In the genomic region with DNA sequence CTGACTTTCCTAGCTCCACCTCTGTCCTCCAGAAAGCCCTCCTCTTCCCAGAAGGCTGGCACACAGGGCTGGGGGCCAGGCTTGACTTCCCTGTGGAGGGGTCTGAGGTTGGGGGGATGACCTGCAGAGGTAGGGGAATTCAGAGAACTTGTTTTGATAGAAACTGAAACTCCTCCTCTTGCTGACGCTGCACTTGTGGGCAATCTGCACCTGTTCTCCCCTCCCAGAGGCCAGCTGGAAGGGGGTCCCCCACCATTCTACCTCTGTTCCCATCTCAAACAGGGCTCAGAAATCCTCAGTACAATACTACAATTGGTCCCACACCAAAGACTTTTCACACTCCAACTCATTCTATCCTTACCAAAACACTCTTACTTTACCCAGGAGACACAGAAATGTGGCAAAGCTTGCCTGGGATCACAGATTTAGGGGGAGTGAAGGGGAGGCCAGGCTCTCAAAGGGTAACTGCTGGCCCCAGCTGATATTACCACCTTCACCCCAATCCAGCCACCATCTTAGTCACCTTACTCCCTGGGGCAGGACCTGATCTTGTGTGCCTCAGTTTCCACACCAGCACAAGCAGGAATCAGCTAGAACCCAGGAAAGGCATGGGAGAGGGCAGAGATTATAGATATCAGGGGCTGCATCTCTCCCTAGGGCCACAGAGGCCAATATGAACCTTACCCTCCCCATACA, we compare ENCODE assay signal across 8 cellular contexts. TPM values are rescaled to one million over a fixed set of nuclear protein-coding genes. Genes with fewer than 3 reads are reported as not detected.
DNase-seq lines count a peak whose midpoint lies in the region; ATAC-seq, FAIRE-seq and TF ChIP-seq lines count a peak whose summit lies in the region.

No MANE protein-coding gene starts in this region.

- TF ChIP-seq CTCF in PC-3 (conservative IDR thresholded peaks at IDR 0.05; ENCODE audit: low read depth, low read length) = no peak

- H3K9me2 ChIP-seq in PC-3 (replicated peaks; ENCODE audit: low read length) = no peaks in the 10 kb centered on the region

- POLR2A ChIA-PET in PC-3 (lab: Charles Lee; ENCODE audit: unreplicated experiment) = no interaction called here

- intact Hi-C loops in PC-3 (cut with micrococcal nuclease) = no loop called here

- no peaks in the 10 kb centered on the region for H3F3A ChIP-seq in PC-3 (ENCODE audit: low read length, unreplicated experiment)

- H3K9me3 ChIP-seq in small intestine (ENCODE audit: control insufficient read depth, low read depth) (no peaks in the 10 kb centered on the region), PC-3 (ENCODE audit: low read length) (no peaks in the 10 kb centered on the region)

- no peak for TF ChIP-seq POLR2A in H54 (IDR thresholded peaks at IDR 0.05; ENCODE audit: low read depth, low read length)

- no peak overlapping the region for H2AFZ ChIP-seq in PC-3 (ENCODE audit: low read length)

- peak; percentile 77 to 81 for DNase-seq in activated CD4-positive, alpha-beta T cell treated with anti-CD3 and anti-CD28 coated beads, Interleukin-2, amount 50 U/mL, for 48 hours
- DNase-seq in small intestine = no peak
- DNase-seq in PC-3 = no peak
- no peak for DNase-seq in H7
- DNase-seq in islet precursor cell = no peak
- no peak for DNase-seq in H54 (ENCODE audit: insufficient read length, low spot score)

- FAIRE-seq in small intestine (lab: Jason Lieb, UNC) (no peak), H54 (lab: Jason Lieb, UNC) (no peak)

- H3K4me1 ChIP-seq in small intestine (ENCODE audit: control insufficient read depth in 2 of 2, insufficient read depth in 1 of 2, low read depth in 1 of 2, low read length in 1 of 2) (peaks cover 3 to 4% of the 10 kb centered on the region in 2 donors), PC-3 (ENCODE audit: insufficient read depth, low read length) (no peaks in the 10 kb centered on the region)

- H3K4me2 ChIP-seq in PC-3 (ENCODE audit: low read length) = no peak overlapping the region

- BruUV-seq in PC-3 (replicated peaks; lab: Mats Ljungman, UMichigan) = no TSS peak

- no peaks in the 10 kb centered on the region for H4K20me1 ChIP-seq in PC-3 (ENCODE audit: low read length)

- no peaks in the 10 kb centered on the region for H3K27me3 ChIP-seq in small intestine (ENCODE audit: control insufficient read depth in 2 of 2, insufficient read depth in 2 of 2, low read length in 2 of 2)
- H3K27me3 ChIP-seq in PC-3 (ENCODE audit: low read length) = no peaks in the 10 kb centered on the region
- H3K27me3 ChIP-seq in H7 (ENCODE audit: control insufficient read depth, insufficient read depth, low read length) = no peaks in the 10 kb centered on the region

- H3K4me3 ChIP-seq in small intestine (ENCODE audit: low read depth in 1 of 2, low read length in 2 of 2) (no peak overlapping the region), PC-3 (ENCODE audit: low read length) (no peak overlapping the region), H7 (ENCODE audit: insufficient read depth, low read depth, low read length) (no peak overlapping the region)

- H3K27ac ChIP-seq in small intestine (ENCODE audit: low read depth in 1 of 2, low read length in 1 of 2) (peak overlapping the region; percentile 24 to 93), PC-3 (ENCODE audit: low read length) (no peak overlapping the region)

- H3K9ac ChIP-seq in PC-3 (ENCODE audit: low read length) = no peak overlapping the region

- H3K36me3 ChIP-seq in small intestine (ENCODE audit: control insufficient read depth in 2 of 2, insufficient read depth in 2 of 2, low read length in 2 of 2) (peaks cover 0 to 3% of the 10 kb centered on the region in 2 donors), PC-3 (ENCODE audit: low read depth, low read length) (peaks cover 15% of the 10 kb centered on the region), H7 (replicated peaks; ENCODE audit: control insufficient read depth, insufficient read depth, low read length) (peaks cover 7% of the 10 kb centered on the region)

- no peaks in the 10 kb centered on the region; the same call in 1 of the 2 replicates for H3K79me2 ChIP-seq in PC-3 (ENCODE audit: low read length)

- CTCF ChIA-PET in PC-3 (lab: Charles Lee) = no interaction called here

- ATAC-seq in GM18907 (IDR thresholded peaks at IDR 0.05; ENCODE audit: unreplicated experiment) = peak; percentile 58
- ATAC-seq in HG03045 (IDR thresholded peaks at IDR 0.05; ENCODE audit: unreplicated experiment) = peak; percentile 48
- ATAC-seq in PC-3 = no peak

- 25 to 29% (median 27%) methylated on average over 1 of the region's 1 CpG for WGBS in small intestine, 3 donors

RNA-seq across cellular contexts. Expression of gene OTUD5, which starts 18.5 kb away (rescaled TPM):
- 10 to 100 TPM; 28.3 to 57.5 (median 37.0) TPM for polyA plus RNA-seq in small intestine
- total RNA-seq in PC-3 (2014; rRNA removed) = 41.4 and 50.9 TPM in 2 replicates
- 32.6 and 35.1 TPM in 2 replicates for total RNA-seq in H7 (2014; rRNA removed; shearing (Covaris generic))

RNA-seq across cellular contexts. Expression of gene PIM2, which starts 20.0 kb away (rescaled TPM):
- polyA plus RNA-seq in small intestine = 10 to 100 TPM in 2 of 3 donors, 1 to 10 TPM in 1; 2.9 to 35.1 (median 10.1) TPM
- 24.1 and 25.6 TPM in 2 replicates for total RNA-seq in PC-3 (2014; rRNA removed)
- total RNA-seq in H7 (2014; rRNA removed; shearing (Covaris generic)) = 161 and 207 TPM in 2 replicates

RNA-seq across cellular contexts. Expression of gene SLC35A2, which starts 27.4 kb away (rescaled TPM):
- 10 to 100 TPM in 1 of 3 donors, 1 to 10 TPM in 2; 8.1 to 31.5 (median 9.7) TPM for polyA plus RNA-seq in small intestine
- 46.6 and 46.8 TPM in 2 replicates for total RNA-seq in PC-3 (2014; rRNA removed)
- 12.0 and 12.3 TPM in 2 replicates for total RNA-seq in H7 (2014; rRNA removed; shearing (Covaris generic))

RNA-seq across cellular contexts. Expression of gene KCND1, which starts 32.8 kb away (rescaled TPM):
- 1 to 10 TPM in 1 of 3 donors, under 1 TPM in 2; 0.27 to 1.1 (median 0.45) TPM for polyA plus RNA-seq in small intestine
- 0.51 and 0.86 TPM in 2 replicates for total RNA-seq in PC-3 (2014; rRNA removed)
- total RNA-seq in H7 (2014; rRNA removed; shearing (Covaris generic)) = 0.76 and 1.00 TPM in 2 replicates

RNA-seq across cellular contexts. Expression of gene PQBP1, which starts 41.1 kb away (rescaled TPM):
- polyA plus RNA-seq in small intestine = 100 to 1,000 TPM in 2 of 3 donors, 10 to 100 TPM in 1; 77.8 to 186 (median 125) TPM
- total RNA-seq in PC-3 (2014; rRNA removed) = 189 and 241 TPM in 2 replicates
- total RNA-seq in H7 (2014; rRNA removed; shearing (Covaris generic)) = 30.2 and 39.8 TPM in 2 replicates

Comparison
In these comparisons a context has a peak if more than half of its experiments do, and no peak if none do; other contexts are left out.
1. DNase-seq: peak in activated CD4-positive, alpha-beta T cell treated with anti-CD3 and anti-CD28 coated beads, Interleukin-2, amount 50 U/mL, for 48 hours (2 of 2); none in small intestine (single experiment), PC-3 (single experiment), H7 (single experiment), islet precursor cell (single experiment) and H54 (single experiment).